ENCODE assay signal across 9 cellular contexts in genomic region chr16:89246383-89246902, GRCh38. TPM values are rescaled to one million over a fixed set of nuclear protein-coding genes. Genes with fewer than 3 reads are reported as not detected.
DNase-seq lines count a peak whose midpoint lies in the region; ATAC-seq and TF ChIP-seq lines count a peak whose summit lies in the region.
"Had no signal": no experiment of that assay in that cellular context is flagged by ENCODE, and none has a peak within 500 bp of the region (broad histone marks: within the 10 kb centered on the region; RNA-seq: fewer than 3 reads in every experiment).

No MANE protein-coding gene starts in this region.

- H4K91ac ChIP-seq in trophoblast cell (ENCODE audit: low read depth, low read length) = no peak overlapping the region

- H3K4me3 ChIP-seq in GM08714 (ENCODE audit: low read length) (peak overlapping the region; percentile 44; the same call in 1 of the 2 replicates), epithelial cell of proximal tubule (ENCODE audit: low read depth, low read length) (peak overlapping the region; percentile 60), trophoblast cell (ENCODE audit: low read depth, low read length) (no peak overlapping the region)

- H3K18ac ChIP-seq in trophoblast cell (ENCODE audit: low read length) = no peak overlapping the region

- H3K79me2 ChIP-seq in trophoblast cell (ENCODE audit: control insufficient read depth, insufficient read depth, low read length, poor library complexity) = peaks cover 2% of the 10 kb centered on the region

- no peak overlapping the region for H3K4ac ChIP-seq in trophoblast cell (ENCODE audit: low read depth, low read length)

- CTCF ChIA-PET in RWPE1 (lab: Yijun Ruan, JAX) = interaction anchor here (0.6 kb wide), 1 partner anchor 98 kb away, joined by 3 read pairs; no protein-coding TSS in a partner anchor

- peak overlapping the region; percentile 80 for H3K4me2 ChIP-seq in trophoblast cell (ENCODE audit: low read length)

- TF ChIP-seq CTCF in RWPE1 (conservative IDR thresholded peaks at IDR 0.05; ENCODE audit: low read depth) (no peak), epithelial cell of proximal tubule (conservative IDR thresholded peaks at IDR 0.05; ENCODE audit: low read depth, low read length) (no peak)

- H3K9ac ChIP-seq in trophoblast cell (ENCODE audit: low read length) = no peak overlapping the region

- H3K36me3 ChIP-seq in trophoblast cell (ENCODE audit: control insufficient read depth in 1 of 2, insufficient read depth in 2 of 2, low read length in 2 of 2) = no peaks in the 10 kb centered on the region
- H3K36me3 ChIP-seq: spleen had no signal

- H2AFZ ChIP-seq in trophoblast cell (ENCODE audit: insufficient read depth, low read length, poor library complexity) = peak overlapping the region; percentile 43

- DNase-seq in RWPE1 (ENCODE audit: low spot score) = no peak
- no peak for DNase-seq in epithelial cell of proximal tubule (ENCODE audit: low read depth)
- no peak for DNase-seq in trophoblast cell
- no peak for DNase-seq in islet precursor cell
- DNase-seq in NCI-H2196 (lab: John Stamatoyannopoulos, UW; ENCODE audit: unreplicated experiment) = no peak
- DNase-seq in RPMI8226 = no peak

- H3K9me3 ChIP-seq in trophoblast cell (ENCODE audit: insufficient read depth, low read depth, low read length) = peaks cover 15% of the 10 kb centered on the region

- ATAC-seq in GM18870 (IDR thresholded peaks at IDR 0.05; ENCODE audit: unreplicated experiment) = no peak

- peak overlapping the region; percentile 76 for H3K27ac ChIP-seq in RWPE1
- no peak overlapping the region for H3K27ac ChIP-seq in trophoblast cell (ENCODE audit: low read depth, low read length)

- no peak overlapping the region for H2BK120ac ChIP-seq in trophoblast cell (ENCODE audit: insufficient read depth, low read length, poor library complexity)

- WGBS in trophoblast cell (ENCODE audit: extremely low coverage, insufficient coverage, insufficient read length) = no CpG with 5 or more reads among the region's 13 CpGs

- no peak overlapping the region for H3K14ac ChIP-seq in trophoblast cell (ENCODE audit: low read length)

- H4K12ac ChIP-seq in trophoblast cell (ENCODE audit: low read depth, low read length) = peak overlapping the region; percentile 14

- no peak overlapping the region for H3K23ac ChIP-seq in trophoblast cell (ENCODE audit: low read length)

- no peak overlapping the region for H2BK12ac ChIP-seq in trophoblast cell (ENCODE audit: low read length)

- no peak overlapping the region for H2BK5ac ChIP-seq in trophoblast cell (ENCODE audit: low read depth, low read length, poor library complexity)

- POLR2A ChIA-PET in RWPE1 (lab: Yijun Ruan, JAX; ENCODE audit: low non-redundant PET) = interaction anchor here (0.6 kb wide), 1 partner anchor 146 kb away, joined by 10 read pairs; no protein-coding TSS in a partner anchor

- peak overlapping the region; percentile 56 for H4K8ac ChIP-seq in trophoblast cell (ENCODE audit: low read depth, low read length)

- H2AK5ac ChIP-seq in trophoblast cell (ENCODE audit: low read length) = no peak overlapping the region

- H3K79me1 ChIP-seq in trophoblast cell (ENCODE audit: low read length) = peaks cover 6% of the 10 kb centered on the region

- H3K27me3 ChIP-seq in trophoblast cell (ENCODE audit: insufficient read depth, low read length) = no peaks in the 10 kb centered on the region

- H3K4me1 ChIP-seq in trophoblast cell (ENCODE audit: control insufficient read depth in 1 of 2, insufficient read depth in 2 of 2, low read length in 2 of 2) = peaks cover 8% of the 10 kb centered on the region in 2 experiments

RNA-seq across cellular contexts. Expression of gene ZNF778, which starts 28.9 kb away (rescaled TPM):
- 3.7 and 6.2 TPM in 2 replicates for total RNA-seq in epithelial cell of proximal tubule
- polyA plus RNA-seq in trophoblast cell (2013) = 11.2 and 13.0 TPM in 2 replicates

RNA-seq across cellular contexts. Expression of gene SLC22A31, which starts 46.1 kb away (rescaled TPM):
- not detected in 2 replicates for total RNA-seq in epithelial cell of proximal tubule
- 2.1 and 2.2 TPM in 2 replicates for polyA plus RNA-seq in trophoblast cell (2013)
